In the genomic region with DNA sequence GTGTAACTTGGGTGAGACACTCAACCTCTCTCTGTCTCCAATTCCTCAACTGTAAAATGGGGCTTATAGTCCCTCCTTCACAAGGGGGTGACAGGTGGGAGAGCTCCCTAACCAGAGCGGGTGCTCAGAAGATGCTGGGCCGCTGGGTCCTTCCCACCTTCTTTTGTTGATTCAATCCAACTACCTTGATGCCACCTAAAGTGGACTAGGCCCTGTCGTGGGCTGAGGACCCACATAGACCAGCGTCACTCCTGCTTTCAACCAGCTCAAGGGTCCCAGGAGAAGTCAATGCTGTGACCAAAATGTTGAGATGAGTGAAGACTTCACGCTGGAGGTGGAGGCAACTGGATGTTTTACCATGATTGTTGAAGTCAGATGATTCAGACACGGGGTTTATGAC, we compare ENCODE assay signal across 25 cellular contexts.
"Had no signal": no experiment of that assay in that cellular context is flagged by ENCODE, and none has a peak within 500 bp of the region (broad histone marks: within the 10 kb centered on the region; RNA-seq: fewer than 3 reads in every experiment).

No MANE protein-coding gene starts in this region.

- H3K27me3 ChIP-seq: colonic mucosa, gastrocnemius medialis, heart right ventricle, left lung had no signal

- DNase-seq: colonic mucosa; cortex of kidney; effector CD8-positive, alpha-beta T cell; erythroblast; esophagus squamous epithelium; foreskin fibroblast; foreskin melanocyte; gastrocnemius medialis; glutamatergic neuron; head of caudate nucleus; heart right ventricle; hippocampal formation; islet precursor cell; kidney; kidney glomerular epithelial cell; left cardiac atrium; left ventricle myocardium superior; lower lobe of right lung; mesenchymal stem cell; mucosa of descending colon; naive B cell had no signal

- H3K27ac ChIP-seq: colonic mucosa, epithelial cell of prostate, esophagus squamous epithelium, gastrocnemius medialis, heart right ventricle, left lung, lower lobe of right lung had no signal

- ATAC-seq: esophagus mucosa, gastrocnemius medialis, heart right ventricle, left cardiac atrium, left lung, left ventricle myocardium superior, lower lobe of right lung, mucosa of descending colon had no signal

- H3K36me3 ChIP-seq: colonic mucosa, esophagus squamous epithelium, gastrocnemius medialis, heart right ventricle, left lung, lower lobe of right lung had no signal

- H3K4me3 ChIP-seq: colonic mucosa, esophagus squamous epithelium, gastrocnemius medialis, heart right ventricle, left lung, lower lobe of right lung, mucosa of descending colon had no signal

- FAIRE-seq: endothelial cell of umbilical vein, kidney had no signal

- H3K4me1 ChIP-seq: colonic mucosa, esophagus squamous epithelium, gastrocnemius medialis, heart right ventricle, left lung, lower lobe of right lung had no signal

- H3K9me3 ChIP-seq: colonic mucosa, esophagus squamous epithelium, gastrocnemius medialis, left lung, lower lobe of right lung, mucosa of descending colon had no signal
